ENCODE assay signal across 8 cellular contexts in the genomic region with DNA sequence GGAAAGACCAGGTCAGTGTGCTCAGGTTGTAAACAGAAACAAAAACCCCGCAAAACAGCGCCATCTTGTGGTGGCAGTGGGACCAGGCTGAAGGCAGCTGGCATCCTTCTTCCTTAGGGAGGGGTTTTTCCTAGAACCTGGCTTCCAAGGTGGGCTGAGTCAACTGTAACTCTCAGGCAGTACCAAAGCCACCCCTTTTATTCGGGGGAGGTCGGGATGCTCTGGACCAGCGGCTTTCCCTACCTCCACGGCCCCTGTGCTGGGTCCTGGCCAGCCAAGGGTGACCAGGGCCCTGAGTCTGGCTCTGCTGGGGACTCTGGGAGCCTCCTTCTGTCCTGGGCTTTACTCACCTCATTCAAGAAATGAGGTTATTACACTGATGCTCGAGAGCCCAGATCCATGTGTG.
A peak's percentile ranks its signal among the peaks of the same experiment; 100 is the strongest.
DNase-seq lines count a peak whose midpoint lies in the region; ATAC-seq and TF ChIP-seq lines count a peak whose summit lies in the region.

No MANE protein-coding gene starts in this region.

- H2AFZ ChIP-seq in PC-9: no peak overlapping the region

- CTCF ChIA-PET in CD8-positive, alpha-beta T cell (lab: Charles Lee): interaction anchor here (0.7 to 1.6 kb wide), 7 partner anchors 9 to 204 kb away, joined by 3 to 8 read pairs (median 4); no protein-coding TSS in a partner anchor
- CTCF ChIA-PET in PC-9 (lab: Charles Lee): interaction anchor here (1.0 kb wide), 1 partner anchor 18 kb away, joined by 3 read pairs; no protein-coding TSS in a partner anchor

- H3K4me3 ChIP-seq in CD8-positive, alpha-beta T cell (ENCODE audit: low read depth, low read length): no peak overlapping the region
- H3K4me3 ChIP-seq in PC-9: no peak overlapping the region
- H3K4me3 ChIP-seq in fibroblast of mammary gland (ENCODE audit: control insufficient read depth, low read depth, low read length): no peak overlapping the region
- H3K4me3 ChIP-seq in neutrophil (ENCODE audit: low read depth in 1 of 2, low read length in 1 of 2): no peak overlapping the region
- no peak overlapping the region for H3K4me3 ChIP-seq in thoracic aorta

- H3K4me1 Mint-ChIP-seq in CD8-positive, alpha-beta T cell (ENCODE audit: low read depth): no peaks in the 10 kb centered on the region
- no peaks in the 10 kb centered on the region for H3K4me1 Mint-ChIP-seq in activated T-cell treated with anti-CD3 and anti-CD28 coated beads, Interleukin-2, amount 50 U/mL, for 24 hours (ENCODE audit: low read depth)

- no peaks in the 10 kb centered on the region for H3K36me3 ChIP-seq in CD8-positive, alpha-beta T cell (ENCODE audit: insufficient read depth, low read length)
- H3K36me3 ChIP-seq in PC-9 (ENCODE audit: low read depth) (no peaks in the 10 kb centered on the region), neutrophil (no peaks in the 10 kb centered on the region), thoracic aorta (no peaks in the 10 kb centered on the region)

- H3K27me3 ChIP-seq in CD8-positive, alpha-beta T cell (ENCODE audit: insufficient read depth, low read length): no peaks in the 10 kb centered on the region
- no peaks in the 10 kb centered on the region for H3K27me3 ChIP-seq in PC-9 (ENCODE audit: insufficient read depth, low read depth)
- peaks cover 51% of the 10 kb centered on the region for H3K27me3 ChIP-seq in neutrophil
- H3K27me3 ChIP-seq in thoracic aorta (replicated peaks; ENCODE audit: insufficient read depth): no peaks in the 10 kb centered on the region

- peak; percentile 25 to 77 (median 57) for DNase-seq in CD8-positive, alpha-beta T cell
- DNase-seq in HS-27A (ENCODE audit: low read depth) (peak; percentile 34), PC-9 (peak; percentile 70 to 85), fibroblast of mammary gland (ENCODE audit: low read depth) (peak; percentile 54), thoracic aorta (ENCODE audit: low spot score) (no peak)
- DNase-seq in activated T-cell treated with anti-CD3 and anti-CD28 coated beads, Interleukin-2, amount 50 U/mL, for 24 hours: peak; percentile 74

- H3K27ac ChIP-seq in CD8-positive, alpha-beta T cell (ENCODE audit: low read depth, low read length): no peak overlapping the region
- H3K27ac ChIP-seq in PC-9: no peak overlapping the region
- H3K27ac ChIP-seq in neutrophil: no peak overlapping the region
- no peak overlapping the region for H3K27ac ChIP-seq in thoracic aorta

- POLR2A ChIA-PET in CD8-positive, alpha-beta T cell (lab: Charles Lee): no interaction called here
- POLR2A ChIA-PET in PC-9 (lab: Charles Lee; ENCODE audit: unreplicated experiment): interaction anchor here (0.6 kb wide), 1 partner anchor 61 kb away, joined by 4 read pairs; no protein-coding TSS in a partner anchor

- H3F3A ChIP-seq in PC-9 (ENCODE audit: insufficient read depth, low read depth): peaks cover 46% of the 10 kb centered on the region; the same call in 1 of the 2 replicates

- intact Hi-C loops in CD8-positive, alpha-beta T cell (cut with DNase I, micrococcal nuclease): loop anchor here in 1 of 2 experiments (1.0 kb wide), 1 partner anchor 202 kb away; no protein-coding TSS in a partner anchor
- intact Hi-C loops in PC-9 (cut with micrococcal nuclease; ENCODE audit: unreplicated experiment): loop anchor here (1.0 to 2.0 kb wide), 3 partner anchors 170 to 202 kb away; a partner anchor contains a TSS

- no peaks in the 10 kb centered on the region for H3K79me2 ChIP-seq in PC-9 (ENCODE audit: low read depth)

- H4K20me1 ChIP-seq in PC-9 (ENCODE audit: insufficient read depth): no peaks in the 10 kb centered on the region

- H3K27ac Mint-ChIP-seq in CD8-positive, alpha-beta T cell: no peak overlapping the region
- H3K27ac Mint-ChIP-seq in activated T-cell treated with anti-CD3 and anti-CD28 coated beads, Interleukin-2, amount 50 U/mL, for 24 hours: no peak overlapping the region

- H3K4me3 Mint-ChIP-seq in CD8-positive, alpha-beta T cell: no peak overlapping the region
- H3K4me3 Mint-ChIP-seq in activated T-cell treated with anti-CD3 and anti-CD28 coated beads, Interleukin-2, amount 50 U/mL, for 24 hours: no peak overlapping the region

- no peaks in the 10 kb centered on the region for H3K9me3 ChIP-seq in CD8-positive, alpha-beta T cell (ENCODE audit: low read length)
- H3K9me3 ChIP-seq in PC-9 (ENCODE audit: insufficient read depth, low read depth) (no peaks in the 10 kb centered on the region), neutrophil (no peaks in the 10 kb centered on the region), thoracic aorta (no peaks in the 10 kb centered on the region)

- H3K9me2 ChIP-seq in PC-9 (ENCODE audit: insufficient read depth): no peaks in the 10 kb centered on the region

- peak; percentile 78 for TF ChIP-seq CTCF in CD8-positive, alpha-beta T cell (IDR thresholded peaks at IDR 0.05)
- TF ChIP-seq CTCF in PC-9 (conservative IDR thresholded peaks at IDR 0.05): peak; percentile 97
- peak; percentile 91 for TF ChIP-seq CTCF in fibroblast of mammary gland (conservative IDR thresholded peaks at IDR 0.05; ENCODE audit: control insufficient read depth, insufficient read depth, low read depth, low read length)
- TF ChIP-seq CTCF in neutrophil (IDR thresholded peaks at IDR 0.05): peak; percentile 64
- TF ChIP-seq CTCF in thoracic aorta (IDR thresholded peaks at IDR 0.05): peak; percentile 83

- no peaks in the 10 kb centered on the region for H3K9me3 Mint-ChIP-seq in CD8-positive, alpha-beta T cell
- H3K9me3 Mint-ChIP-seq in activated T-cell treated with anti-CD3 and anti-CD28 coated beads, Interleukin-2, amount 50 U/mL, for 24 hours: no peaks in the 10 kb centered on the region

- peaks cover 28% of the 10 kb centered on the region for H3K27me3 Mint-ChIP-seq in CD8-positive, alpha-beta T cell (ENCODE audit: low read depth)
- peaks cover 48% of the 10 kb centered on the region for H3K27me3 Mint-ChIP-seq in activated T-cell treated with anti-CD3 and anti-CD28 coated beads, Interleukin-2, amount 50 U/mL, for 24 hours

- H3K4me2 ChIP-seq in PC-9: no peak overlapping the region

- ATAC-seq in CD8-positive, alpha-beta T cell: peak; percentile 40
- ATAC-seq in thoracic aorta (ENCODE audit: insufficient number of reproducible peaks, low FRiP score, low read depth) (no peak), HG03457 (IDR thresholded peaks at IDR 0.05; ENCODE audit: unreplicated experiment) (no peak)

- no peaks in the 10 kb centered on the region for H3K4me1 ChIP-seq in CD8-positive, alpha-beta T cell (ENCODE audit: insufficient read depth, low read length)
- H3K4me1 ChIP-seq in PC-9 (replicated peaks; ENCODE audit: insufficient read depth) (peaks cover 42% of the 10 kb centered on the region), neutrophil (ENCODE audit: control insufficient read depth in 1 of 2, insufficient read depth in 1 of 2, low read depth in 1 of 2, low read length in 1 of 2) (no peaks in the 10 kb centered on the region), thoracic aorta (ENCODE audit: control insufficient read depth in 1 of 2, low read depth in 2 of 2) (peaks cover 0 to 9% of the 10 kb centered on the region in 2 donors)

- BruUV-seq in PC-9 (replicated peaks; lab: Mats Ljungman, UMichigan): no TSS peak

- H3K36me3 Mint-ChIP-seq in CD8-positive, alpha-beta T cell: no peaks in the 10 kb centered on the region
- H3K36me3 Mint-ChIP-seq in activated T-cell treated with anti-CD3 and anti-CD28 coated beads, Interleukin-2, amount 50 U/mL, for 24 hours (ENCODE audit: low read depth): no peaks in the 10 kb centered on the region
